Comparison of ENCODE assay signal across 28 cellular contexts in the genomic region with DNA sequence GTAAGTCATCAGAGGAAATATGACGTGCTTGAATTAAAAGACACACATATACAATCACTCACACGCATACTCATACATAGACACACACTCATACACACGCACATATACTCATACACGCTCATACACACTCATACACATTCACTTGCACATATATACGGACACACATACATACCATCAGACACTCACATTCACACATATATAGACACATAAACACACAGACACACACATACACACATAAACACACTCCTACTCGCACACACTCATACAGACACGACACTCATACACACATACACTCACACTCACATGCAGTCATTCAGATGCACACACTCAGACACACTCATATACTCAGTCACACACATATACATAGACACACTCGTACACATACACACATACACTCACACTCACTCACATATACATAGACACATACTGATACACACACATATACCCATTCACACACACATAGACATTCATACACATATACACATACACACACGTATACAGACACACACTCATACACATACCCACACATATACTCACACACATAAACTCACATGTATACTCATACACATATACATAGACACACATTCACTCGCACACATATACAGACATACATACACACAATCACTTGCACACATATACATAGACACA.
"Had no signal": no experiment of that assay in that cellular context is flagged by ENCODE, and none has a peak within 500 bp of the region (broad histone marks: within the 10 kb centered on the region; RNA-seq: fewer than 3 reads in every experiment).

No MANE protein-coding gene starts in this region.

- DNase-seq: activated CD4-positive, alpha-beta T cell treated with anti-CD3 and anti-CD28 coated beads for 4 hours; activated CD4-positive, alpha-beta T cell treated with anti-CD3 and anti-CD28 coated beads, Interleukin-2, amount 50 U/mL, for 4 hours; activated effector memory CD4-positive, alpha-beta T cell treated with Interleukin-2 at 50 U/mL for 16 hours; activated naive CD4-positive, alpha-beta T cell treated with Interleukin-2 at 50 U/mL for 16 hours; activated naive CD8-positive, alpha-beta T cell treated with anti-CD3 and anti-CD28 coated beads for 36 hours; activated T-cell treated with anti-CD3 and anti-CD28 coated beads for 4 hours; activated T-cell treated with anti-CD3 and anti-CD28 coated beads, Interleukin-2, amount 50 U/mL, for 72 hours; adrenal gland; aorta; cerebellar nuclear complex; colonic mucosa; dorsolateral prefrontal cortex; foreskin keratinocyte; left lung; lower lobe of right lung; mesendoderm; natural killer cell; right cardiac atrium; spleen; stimulated activated CD4-positive, alpha-beta T cell treated with anti-CD3 and anti-CD28 coated beads, Interleukin-2, amount 100 ng/mL, for 48 hours; stimulated activated naive CD8-positive, alpha-beta T cell treated with anti-CD3 and anti-CD28 coated beads, Interleukin-15, Interleukin-2, amounts not matched to agents 100 U/mL and 50 U/mL, for 24 hours; testis; transverse colon; uterus had no signal

- H3K4me1 Mint-ChIP-seq: neural progenitor cell had no signal

- H3K27ac Mint-ChIP-seq: activated naive CD8-positive, alpha-beta T cell treated with anti-CD3 and anti-CD28 coated beads for 36 hours; activated T-cell treated with anti-CD3 and anti-CD28 coated beads, Interleukin-2, amount 50 U/mL, for 72 hours; natural killer cell; neural progenitor cell had no signal

- H3K27me3 Mint-ChIP-seq: activated naive CD8-positive, alpha-beta T cell treated with anti-CD3 and anti-CD28 coated beads for 36 hours had no signal

- H3K4me3 ChIP-seq: adrenal gland, body of pancreas, cardiac muscle cell, colonic mucosa, dorsolateral prefrontal cortex, esophagus muscularis mucosa, left lung, lower lobe of right lung, neural progenitor cell, spleen, testis, transverse colon, uterus had no signal

- ATAC-seq: activated T-cell treated with anti-CD3 and anti-CD28 coated beads, Interleukin-2, amount 50 U/mL, for 72 hours; body of pancreas; foreskin keratinocyte; natural killer cell; right cardiac atrium; stimulated activated naive CD8-positive, alpha-beta T cell treated with anti-CD3 and anti-CD28 coated beads, Interleukin-15, Interleukin-2, amounts not matched to agents 100 U/mL and 50 U/mL, for 24 hours had no signal

- H3K36me3 ChIP-seq: neural progenitor cell, uterus had no signal

- H3K9ac ChIP-seq: neural progenitor cell had no signal

- H3K27me3 ChIP-seq: adrenal gland, body of pancreas, cardiac muscle cell, colonic mucosa, dorsolateral prefrontal cortex, esophagus muscularis mucosa, foreskin keratinocyte, left lung, neural progenitor cell, spleen, testis, transverse colon, uterus had no signal

- H3K9me3 Mint-ChIP-seq: activated naive CD8-positive, alpha-beta T cell treated with anti-CD3 and anti-CD28 coated beads for 36 hours; activated T-cell treated with anti-CD3 and anti-CD28 coated beads, Interleukin-2, amount 50 U/mL, for 72 hours; natural killer cell; neural progenitor cell had no signal

- H3K4me3 Mint-ChIP-seq: activated naive CD8-positive, alpha-beta T cell treated with anti-CD3 and anti-CD28 coated beads for 36 hours; activated T-cell treated with anti-CD3 and anti-CD28 coated beads, Interleukin-2, amount 50 U/mL, for 72 hours; natural killer cell; neural progenitor cell had no signal

- H3K36me3 Mint-ChIP-seq: natural killer cell had no signal

- H3K9me3 ChIP-seq: adrenal gland, body of pancreas, colonic mucosa, esophagus muscularis mucosa, left lung, lower lobe of right lung, spleen, testis, transverse colon, uterus had no signal

- H3K27ac ChIP-seq: adrenal gland, body of pancreas, cardiac muscle cell, colonic mucosa, esophagus muscularis mucosa, foreskin keratinocyte, lower lobe of right lung, neural progenitor cell, spleen, testis, transverse colon, uterus had no signal

- H3K4me2 ChIP-seq: neural progenitor cell had no signal

- H2AFZ ChIP-seq: neural progenitor cell had no signal

- H3K4me1 ChIP-seq: neural progenitor cell, uterus had no signal
